12 cellular contexts compared by ENCODE assay signal in genomic region chr5:135367070-135367469, GRCh38.
"Had no signal": no experiment of that assay in that cellular context is flagged by ENCODE, and none has a peak within 500 bp of the region (broad histone marks: within the 10 kb centered on the region; RNA-seq: fewer than 3 reads in every experiment).

No MANE protein-coding gene starts in this region.

- H3K4me1 ChIP-seq: adrenal gland, foreskin keratinocyte, right lobe of liver had no signal

- H3K9me3 ChIP-seq: adrenal gland, colonic mucosa, esophagus muscularis mucosa, right lobe of liver had no signal

- DNase-seq: activated CD4-positive, alpha-beta T cell treated with anti-CD3 and anti-CD28 coated beads, Interleukin-2, amount 50 U/mL, for 48 hours; activated naive CD4-positive, alpha-beta T cell treated with anti-CD3 and anti-CD28 coated beads, Interleukin-2, amount 50 U/mL, for 16 hours; activated T-cell treated with anti-CD3 and anti-CD28 coated beads, Interleukin-2, amount 50 U/mL, for 1 hour; central memory CD4-positive, alpha-beta T cell; colonic mucosa; foreskin keratinocyte; immature natural killer cell; right lobe of liver; T-cell; T-helper 9 cell had no signal

- H3K27me3 ChIP-seq: adrenal gland, colonic mucosa, esophagus muscularis mucosa, foreskin keratinocyte, right lobe of liver had no signal

- H3K27ac ChIP-seq: adrenal gland, colonic mucosa, esophagus muscularis mucosa, foreskin keratinocyte, right lobe of liver had no signal

- H3K4me3 ChIP-seq: adrenal gland, colonic mucosa, esophagus muscularis mucosa, right lobe of liver had no signal
